Comparison of ENCODE assay signal across 14 cellular contexts in the genomic region with DNA sequence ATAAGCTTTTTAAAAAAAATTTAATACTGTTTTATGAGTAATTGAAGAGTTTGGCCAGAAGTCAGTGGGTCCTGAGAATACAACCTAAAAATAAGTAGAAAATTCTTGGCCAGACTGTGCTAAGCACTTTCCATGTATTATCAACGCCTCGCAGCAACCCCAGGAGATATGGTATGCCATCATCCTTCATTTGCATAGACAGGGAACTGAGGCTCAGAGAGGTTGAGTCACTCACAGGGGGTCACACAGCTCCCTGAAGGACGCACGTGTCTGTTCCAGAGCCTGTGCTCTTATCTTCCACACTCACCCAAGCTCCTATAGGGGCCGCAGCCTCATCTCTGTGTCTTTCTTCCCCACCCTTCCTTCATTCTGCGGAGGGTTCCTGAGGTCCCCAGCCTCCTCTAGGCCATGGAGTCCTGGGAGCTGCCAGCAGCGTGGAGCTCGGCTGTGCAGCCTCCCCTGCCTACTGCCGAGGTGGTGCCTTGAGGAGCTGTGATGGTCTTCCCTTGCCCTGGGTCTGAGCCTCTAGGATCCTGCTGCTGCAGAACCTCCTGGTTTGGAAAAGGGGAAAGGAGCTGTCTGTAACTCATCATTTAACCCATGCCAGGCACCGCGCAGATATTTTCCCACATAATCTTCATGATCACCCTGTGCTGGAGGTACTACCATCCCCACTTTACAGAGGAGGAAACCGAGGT. TPM values are rescaled to one million over a fixed set of nuclear protein-coding genes. Genes with fewer than 3 reads are reported as not detected.
DNase-seq lines count a peak whose midpoint lies in the region; ATAC-seq, FAIRE-seq and TF ChIP-seq lines count a peak whose summit lies in the region.
"Had no signal": no experiment of that assay in that cellular context is flagged by ENCODE, and none has a peak within 500 bp of the region (broad histone marks: within the 10 kb centered on the region; RNA-seq: fewer than 3 reads in every experiment).

No MANE protein-coding gene starts in this region.

- peaks cover 8% of the 10 kb centered on the region for H3K36me3 Mint-ChIP-seq in activated naive CD8-positive, alpha-beta T cell
- H3K36me3 Mint-ChIP-seq in activated naive CD8-positive, alpha-beta T cell treated with anti-CD3 and anti-CD28 coated beads for 36 hours, result peaks cover 26% of the 10 kb centered on the region
- H3K36me3 Mint-ChIP-seq in neural progenitor cell, result no peaks in the 10 kb centered on the region

- no peaks in the 10 kb centered on the region for H3K27me3 Mint-ChIP-seq in activated naive CD8-positive, alpha-beta T cell
- H3K27me3 Mint-ChIP-seq in activated naive CD8-positive, alpha-beta T cell treated with anti-CD3 and anti-CD28 coated beads for 36 hours, result no peaks in the 10 kb centered on the region
- H3K27me3 Mint-ChIP-seq in neural progenitor cell (ENCODE audit: insufficient read depth, low read depth), result peaks cover 9% of the 10 kb centered on the region
- H3K27me3 Mint-ChIP-seq: activated CD4-positive, alpha-beta T cell treated with anti-CD3 and anti-CD28 coated beads, Interleukin-2, amount 10 ng/mL, durations not matched to agents 7 days and 5 days had no signal

- H3F3A ChIP-seq in neural progenitor cell (ENCODE audit: low read depth), result peaks cover 20% of the 10 kb centered on the region

- no peak for DNase-seq in activated naive CD8-positive, alpha-beta T cell treated with anti-CD3 and anti-CD28 coated beads for 36 hours
- DNase-seq in coronary artery (ENCODE audit: low spot score) (no peak), neural progenitor cell (ENCODE audit: low spot score) (no peak), upper lobe of left lung (no peak), iPS-NIHi7 (ENCODE audit: extremely low spot score) (no peak), foreskin melanocyte (no peak), D721Med (ENCODE audit: insufficient read length, low spot score) (no peak)
- DNase-seq: activated CD4-positive, alpha-beta T cell treated with anti-CD3 and anti-CD28 coated beads, Interleukin-2, amount 10 ng/mL, durations not matched to agents 7 days and 5 days; effector CD8-positive, alpha-beta T cell; KG1; NCI-H2029; SW 1271 had no signal

- no peak overlapping the region for H3K9ac ChIP-seq in neural progenitor cell

- H4K20me1 ChIP-seq in neural progenitor cell (ENCODE audit: low read depth), result peaks cover 15% of the 10 kb centered on the region

- H3K4me1 Mint-ChIP-seq in activated naive CD8-positive, alpha-beta T cell (ENCODE audit: low read depth), result peaks cover 63% of the 10 kb centered on the region
- peaks cover 57% of the 10 kb centered on the region for H3K4me1 Mint-ChIP-seq in activated naive CD8-positive, alpha-beta T cell treated with anti-CD3 and anti-CD28 coated beads for 36 hours
- H3K4me1 Mint-ChIP-seq in neural progenitor cell, result peaks cover 88% of the 10 kb centered on the region

- H3K79me2 ChIP-seq in neural progenitor cell (ENCODE audit: low read depth), result no peaks in the 10 kb centered on the region

- peak overlapping the region; percentile 17 for H3K4me2 ChIP-seq in neural progenitor cell

- H3K9me3 ChIP-seq in neural progenitor cell (ENCODE audit: low read depth) (no peaks in the 10 kb centered on the region), upper lobe of left lung (no peaks in the 10 kb centered on the region)

- no peaks in the 10 kb centered on the region for H3K9me3 Mint-ChIP-seq in activated naive CD8-positive, alpha-beta T cell (ENCODE audit: low read depth)
- H3K9me3 Mint-ChIP-seq in activated naive CD8-positive, alpha-beta T cell treated with anti-CD3 and anti-CD28 coated beads for 36 hours, result no peaks in the 10 kb centered on the region
- H3K9me3 Mint-ChIP-seq in neural progenitor cell, result no peaks in the 10 kb centered on the region
- H3K9me3 Mint-ChIP-seq: activated CD4-positive, alpha-beta T cell treated with anti-CD3 and anti-CD28 coated beads, Interleukin-2, amount 10 ng/mL, durations not matched to agents 7 days and 5 days had no signal

- no peak for TF ChIP-seq POLR2A in upper lobe of left lung (IDR thresholded peaks at IDR 0.05)

- TF ChIP-seq CTCF in coronary artery (IDR thresholded peaks at IDR 0.05) (no peak), neural progenitor cell (IDR thresholded peaks at IDR 0.05) (no peak), upper lobe of left lung (IDR thresholded peaks at IDR 0.05) (no peak), D721Med (IDR thresholded peaks at IDR 0.05; ENCODE audit: insufficient read depth, missing control alignments) (no peak)

- peaks cover 64% of the 10 kb centered on the region for H3K4me1 ChIP-seq in neural progenitor cell
- peaks cover 80 to 91% (median 87%) of the 10 kb centered on the region in 4 donors for H3K4me1 ChIP-seq in upper lobe of left lung

- H3K4me3 Mint-ChIP-seq in activated naive CD8-positive, alpha-beta T cell, result no peak overlapping the region
- H3K4me3 Mint-ChIP-seq in activated naive CD8-positive, alpha-beta T cell treated with anti-CD3 and anti-CD28 coated beads for 36 hours, result no peak overlapping the region
- no peak overlapping the region for H3K4me3 Mint-ChIP-seq in neural progenitor cell
- H3K4me3 Mint-ChIP-seq: activated CD4-positive, alpha-beta T cell treated with anti-CD3 and anti-CD28 coated beads, Interleukin-2, amount 10 ng/mL, durations not matched to agents 7 days and 5 days had no signal

- no peak for FAIRE-seq in D721Med (lab: Jason Lieb, UNC)
- FAIRE-seq: urothelium cell line had no signal

- no peak overlapping the region for H2AFZ ChIP-seq in neural progenitor cell (replicated peaks)

- 83 to 88% methylated on average over 12 of the region's 12 CpGs for WGBS in upper lobe of left lung, 2 donors

- no peaks in the 10 kb centered on the region for H3K27me3 ChIP-seq in neural progenitor cell
- no peaks in the 10 kb centered on the region for H3K27me3 ChIP-seq in upper lobe of left lung

- H3K36me3 ChIP-seq in neural progenitor cell (no peaks in the 10 kb centered on the region), upper lobe of left lung (no peaks in the 10 kb centered on the region)

- ATAC-seq in upper lobe of left lung (ENCODE audit: low FRiP score in 2 of 2), result peak in 1 of 2 donors; percentile 33

- TF ChIP-seq EP300 in upper lobe of left lung (IDR thresholded peaks at IDR 0.05), result no peak

- H3K27ac Mint-ChIP-seq in activated naive CD8-positive, alpha-beta T cell, result peak overlapping the region; percentile 58
- H3K27ac Mint-ChIP-seq in activated naive CD8-positive, alpha-beta T cell treated with anti-CD3 and anti-CD28 coated beads for 36 hours, result no peak overlapping the region
- peak overlapping the region; percentile 74 for H3K27ac Mint-ChIP-seq in neural progenitor cell

- peak overlapping the region; percentile 95 to 98 for H3K27ac ChIP-seq in coronary artery
- no peak overlapping the region for H3K27ac ChIP-seq in neural progenitor cell
- H3K27ac ChIP-seq in upper lobe of left lung, result peak overlapping the region; percentile 45 to 88 (median 78)

- H3K4me3 ChIP-seq in coronary artery (no peak overlapping the region), neural progenitor cell (no peak overlapping the region), upper lobe of left lung (no peak overlapping the region)

RNA-seq across cellular contexts. Expression of gene ECE1, which starts 30.3 kb away (rescaled TPM):
- total RNA-seq in activated naive CD8-positive, alpha-beta T cell treated with anti-CD3 and anti-CD28 coated beads for 36 hours, result 100 to 1,000 TPM in 1 of 2 experiments, 10 to 100 TPM in 1; 95.6 to 101 TPM
- total RNA-seq in neural progenitor cell (ENCODE audit: low replicate concordance) (12.5 and 15.2 TPM in 2 replicates), upper lobe of left lung (100 to 1,000 TPM in 1 of 6 donors, 10 to 100 TPM in 5; 55.8 to 120 (median 74.8) TPM)
